1 cellular context compared by ENCODE assay signal in the genomic region with DNA sequence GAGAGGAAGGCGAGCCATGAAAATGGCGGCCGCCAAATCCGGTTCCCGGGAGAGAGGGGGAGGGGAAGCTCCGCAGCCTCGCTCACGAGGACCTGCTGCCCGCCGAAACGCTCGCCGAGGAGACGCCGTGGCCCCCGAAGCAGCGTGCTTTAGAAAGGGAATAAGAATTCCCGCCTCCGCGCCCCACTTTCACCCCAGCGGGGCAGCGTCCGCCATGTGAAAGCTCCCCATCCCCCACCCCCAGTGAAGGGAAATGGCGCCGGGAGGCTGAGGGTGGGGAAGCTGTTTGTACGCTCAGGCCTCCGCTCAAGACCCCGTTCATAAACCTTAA.
A peak's percentile ranks its signal among the peaks of the same experiment; 100 is the strongest.
TF ChIP-seq lines count a peak whose summit lies in the region.

No MANE protein-coding gene starts in this region.

TF ChIP-seq in K562, 482 proteins besides CTCF, POLR2A, EP300 and RAD21 (continued from another document and continues in another):
- TF ChIP-seq ILK (tag; IDR thresholded peaks at IDR 0.05; ENCODE audit: borderline replicate concordance, low read depth) (no peak), MYNN (IDR thresholded peaks at IDR 0.05) (0 out of 2 replicates have a peak, but pooled peaks have one; percentile 2), MYNN (CRISPR knock-in tag; IDR thresholded peaks at IDR 0.05) (no peak), PHF20 (IDR thresholded peaks at IDR 0.05; ENCODE audit: partially characterized antibody) (no peak), ZNF589 (CRISPR knock-in tag; IDR thresholded peaks at IDR 0.05; ENCODE audit: low read depth) (no peak), ZNF12 (CRISPR knock-in tag; IDR thresholded peaks at IDR 0.05) (no peak), RBM34 (IDR thresholded peaks at IDR 0.05; ENCODE audit: borderline replicate concordance, insufficient read depth, low read length) (no peak), POLR2AphosphoS5 (IDR thresholded peaks at IDR 0.05; ENCODE audit: control insufficient read depth, insufficient read depth, low read depth, low read length) (peak; percentile 5; the same call in 1 of the 2 replicates), ZNF785 (CRISPR knock-in tag; IDR thresholded peaks at IDR 0.05) (no peak), ZNF695 (CRISPR knock-in tag; IDR thresholded peaks at IDR 0.05) (0 out of 2 replicates have a peak, but pooled peaks have one; percentile 48), ZNF76 (CRISPR knock-in tag; IDR thresholded peaks at IDR 0.05; ENCODE audit: borderline replicate concordance) (0 out of 2 replicates have a peak, but pooled peaks have one; percentile 2), ZNF764 (CRISPR knock-in tag; IDR thresholded peaks at IDR 0.05; ENCODE audit: low read depth) (no peak; the same call in 1 of the 2 replicates), KAT2B (IDR thresholded peaks at IDR 0.05; ENCODE audit: low read depth, low read length) (no peak), ZNF444 (CRISPR knock-in tag; IDR thresholded peaks at IDR 0.05) (peak; percentile 78; the same call in 1 of the 2 replicates), POLR2AphosphoS2 (IDR thresholded peaks at IDR 0.05; ENCODE audit: low read length) (no peak), SAFB (IDR thresholded peaks at IDR 0.05; ENCODE audit: borderline replicate concordance, low read depth, low read length) (no peak), ZC3H11A (IDR thresholded peaks at IDR 0.05; ENCODE audit: low read depth, low read length) (no peak), LEF1 (IDR thresholded peaks at IDR 0.05) (0 out of 2 replicates have a peak, but pooled peaks have one; percentile 9), SMAD4 (CRISPR knock-in tag; conservative IDR thresholded peaks at IDR 0.05) (peak; percentile 45), CAMTA2 (CRISPR knock-in tag; conservative IDR thresholded peaks at IDR 0.05) (no peak), ZNF311 (CRISPR knock-in tag; IDR thresholded peaks at IDR 0.05) (no peak), SRF (CRISPR knock-in tag; IDR thresholded peaks at IDR 0.05) (peak in 1 of 2 experiments; percentile 73; a peak in 1 of 4 replicates), PHB (CRISPR knock-in tag; IDR thresholded peaks at IDR 0.05) (no peak; the same call in 1 of the 2 replicates), CBX2 (IDR thresholded peaks at IDR 0.05; ENCODE audit: insufficient read depth, low read length, poor library complexity, severe bottlenecking) (no peak), MTA2 (IDR thresholded peaks at IDR 0.05; ENCODE audit: low read depth) (no peak), MCM3 (IDR thresholded peaks at IDR 0.05) (no peak), CREBBP (IDR thresholded peaks at IDR 0.05; ENCODE audit: low read depth, low read length) (no peak), SLC30A9 (CRISPR knock-in tag; IDR thresholded peaks at IDR 0.05) (no peak), NR1H2 (CRISPR knock-in tag; IDR thresholded peaks at IDR 0.05) (no peak), BMI1 (IDR thresholded peaks at IDR 0.05; ENCODE audit: low read length) (no peak), FOXP1 (CRISPR knock-in tag; IDR thresholded peaks at IDR 0.05) (no peak), SRSF1 (IDR thresholded peaks at IDR 0.05; ENCODE audit: low read depth, low read length) (no peak), PTTG1 (tag; IDR thresholded peaks at IDR 0.05; ENCODE audit: low read depth) (no peak), SREBF2 (CRISPR knock-in tag; IDR thresholded peaks at IDR 0.05) (no peak), POLR2B (IDR thresholded peaks at IDR 0.05; ENCODE audit: low read depth, partially characterized antibody) (no peak), XRCC5 (IDR thresholded peaks at IDR 0.05; ENCODE audit: low read depth, low read length) (0 out of 2 replicates have a peak, but pooled peaks have one; percentile 10), RBBP5 (IDR thresholded peaks at IDR 0.05; ENCODE audit: borderline replicate concordance, insufficient read depth, low read length, poor library complexity, severe bottlenecking) (peak; percentile 81), NFATC3 (IDR thresholded peaks at IDR 0.05) (no peak), GABPA (tag; conservative IDR thresholded peaks at IDR 0.05; ENCODE audit: low read depth) (peak; percentile 61), TOE1 (IDR thresholded peaks at IDR 0.05; ENCODE audit: borderline replicate concordance) (no peak), TOE1 (CRISPR knock-in tag; IDR thresholded peaks at IDR 0.05; ENCODE audit: borderline replicate concordance, low read depth) (no peak), ZNF133 (CRISPR knock-in tag; IDR thresholded peaks at IDR 0.05) (no peak), ESRRB (CRISPR knock-in tag; IDR thresholded peaks at IDR 0.05; ENCODE audit: borderline replicate concordance) (no peak), HNRNPUL1 (IDR thresholded peaks at IDR 0.05; ENCODE audit: low read length) (0 out of 2 replicates have a peak, but pooled peaks have one; percentile 2), HCFC1 (IDR thresholded peaks at IDR 0.05; ENCODE audit: low read depth, low read length) (0 out of 2 replicates have a peak, but pooled peaks have one; percentile 0), TAF1 (IDR thresholded peaks at IDR 0.05; ENCODE audit: control insufficient read depth, extremely low read depth, insufficient read depth, low read length, severe bottlenecking) (no peak)
- TF ChIP-seq, protein P1, sequence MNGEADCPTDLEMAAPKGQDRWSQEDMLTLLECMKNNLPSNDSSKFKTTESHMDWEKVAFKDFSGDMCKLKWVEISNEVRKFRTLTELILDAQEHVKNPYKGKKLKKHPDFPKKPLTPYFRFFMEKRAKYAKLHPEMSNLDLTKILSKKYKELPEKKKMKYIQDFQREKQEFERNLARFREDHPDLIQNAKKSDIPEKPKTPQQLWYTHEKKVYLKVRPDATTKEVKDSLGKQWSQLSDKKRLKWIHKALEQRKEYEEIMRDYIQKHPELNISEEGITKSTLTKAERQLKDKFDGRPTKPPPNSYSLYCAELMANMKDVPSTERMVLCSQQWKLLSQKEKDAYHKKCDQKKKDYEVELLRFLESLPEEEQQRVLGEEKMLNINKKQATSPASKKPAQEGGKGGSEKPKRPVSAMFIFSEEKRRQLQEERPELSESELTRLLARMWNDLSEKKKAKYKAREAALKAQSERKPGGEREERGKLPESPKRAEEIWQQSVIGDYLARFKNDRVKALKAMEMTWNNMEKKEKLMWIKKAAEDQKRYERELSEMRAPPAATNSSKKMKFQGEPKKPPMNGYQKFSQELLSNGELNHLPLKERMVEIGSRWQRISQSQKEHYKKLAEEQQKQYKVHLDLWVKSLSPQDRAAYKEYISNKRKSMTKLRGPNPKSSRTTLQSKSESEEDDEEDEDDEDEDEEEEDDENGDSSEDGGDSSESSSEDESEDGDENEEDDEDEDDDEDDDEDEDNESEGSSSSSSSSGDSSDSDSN (IDR thresholded peaks at IDR 0.05; ENCODE audit: borderline replicate concordance in 1 of 2, low read depth in 2 of 2, low read length in 2 of 2): no peak
- TF ChIP-seq, protein P2, sequence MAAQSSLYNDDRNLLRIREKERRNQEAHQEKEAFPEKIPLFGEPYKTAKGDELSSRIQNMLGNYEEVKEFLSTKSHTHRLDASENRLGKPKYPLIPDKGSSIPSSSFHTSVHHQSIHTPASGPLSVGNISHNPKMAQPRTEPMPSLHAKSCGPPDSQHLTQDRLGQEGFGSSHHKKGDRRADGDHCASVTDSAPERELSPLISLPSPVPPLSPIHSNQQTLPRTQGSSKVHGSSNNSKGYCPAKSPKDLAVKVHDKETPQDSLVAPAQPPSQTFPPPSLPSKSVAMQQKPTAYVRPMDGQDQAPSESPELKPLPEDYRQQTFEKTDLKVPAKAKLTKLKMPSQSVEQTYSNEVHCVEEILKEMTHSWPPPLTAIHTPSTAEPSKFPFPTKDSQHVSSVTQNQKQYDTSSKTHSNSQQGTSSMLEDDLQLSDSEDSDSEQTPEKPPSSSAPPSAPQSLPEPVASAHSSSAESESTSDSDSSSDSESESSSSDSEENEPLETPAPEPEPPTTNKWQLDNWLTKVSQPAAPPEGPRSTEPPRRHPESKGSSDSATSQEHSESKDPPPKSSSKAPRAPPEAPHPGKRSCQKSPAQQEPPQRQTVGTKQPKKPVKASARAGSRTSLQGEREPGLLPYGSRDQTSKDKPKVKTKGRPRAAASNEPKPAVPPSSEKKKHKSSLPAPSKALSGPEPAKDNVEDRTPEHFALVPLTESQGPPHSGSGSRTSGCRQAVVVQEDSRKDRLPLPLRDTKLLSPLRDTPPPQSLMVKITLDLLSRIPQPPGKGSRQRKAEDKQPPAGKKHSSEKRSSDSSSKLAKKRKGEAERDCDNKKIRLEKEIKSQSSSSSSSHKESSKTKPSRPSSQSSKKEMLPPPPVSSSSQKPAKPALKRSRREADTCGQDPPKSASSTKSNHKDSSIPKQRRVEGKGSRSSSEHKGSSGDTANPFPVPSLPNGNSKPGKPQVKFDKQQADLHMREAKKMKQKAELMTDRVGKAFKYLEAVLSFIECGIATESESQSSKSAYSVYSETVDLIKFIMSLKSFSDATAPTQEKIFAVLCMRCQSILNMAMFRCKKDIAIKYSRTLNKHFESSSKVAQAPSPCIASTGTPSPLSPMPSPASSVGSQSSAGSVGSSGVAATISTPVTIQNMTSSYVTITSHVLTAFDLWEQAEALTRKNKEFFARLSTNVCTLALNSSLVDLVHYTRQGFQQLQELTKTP (IDR thresholded peaks at IDR 0.05; ENCODE audit: low read depth in 1 of 2, partially characterized antibody in 2 of 2): no peak
- TF ChIP-seq, protein P3, sequence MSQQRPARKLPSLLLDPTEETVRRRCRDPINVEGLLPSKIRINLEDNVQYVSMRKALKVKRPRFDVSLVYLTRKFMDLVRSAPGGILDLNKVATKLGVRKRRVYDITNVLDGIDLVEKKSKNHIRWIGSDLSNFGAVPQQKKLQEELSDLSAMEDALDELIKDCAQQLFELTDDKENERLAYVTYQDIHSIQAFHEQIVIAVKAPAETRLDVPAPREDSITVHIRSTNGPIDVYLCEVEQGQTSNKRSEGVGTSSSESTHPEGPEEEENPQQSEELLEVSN (IDR thresholded peaks at IDR 0.05; ENCODE audit: borderline replicate concordance in 1 of 2, extremely low read depth in 1 of 2, insufficient read depth in 1 of 2, insufficient read length in 1 of 2, low read depth in 1 of 2, low read length in 1 of 2, poor library complexity in 1 of 2, severe bottlenecking in 1 of 2): peak in 1 of 2 experiments; percentile 68
- TF ChIP-seq, protein P4, sequence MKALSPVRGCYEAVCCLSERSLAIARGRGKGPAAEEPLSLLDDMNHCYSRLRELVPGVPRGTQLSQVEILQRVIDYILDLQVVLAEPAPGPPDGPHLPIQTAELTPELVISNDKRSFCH (CRISPR knock-in tag; IDR thresholded peaks at IDR 0.05): no peak
- TF ChIP-seq, protein P4 (tag; IDR thresholded peaks at IDR 0.05): 0 out of 2 replicates have a peak, but pooled peaks have one; percentile 86
- TF ChIP-seq, protein P5, sequence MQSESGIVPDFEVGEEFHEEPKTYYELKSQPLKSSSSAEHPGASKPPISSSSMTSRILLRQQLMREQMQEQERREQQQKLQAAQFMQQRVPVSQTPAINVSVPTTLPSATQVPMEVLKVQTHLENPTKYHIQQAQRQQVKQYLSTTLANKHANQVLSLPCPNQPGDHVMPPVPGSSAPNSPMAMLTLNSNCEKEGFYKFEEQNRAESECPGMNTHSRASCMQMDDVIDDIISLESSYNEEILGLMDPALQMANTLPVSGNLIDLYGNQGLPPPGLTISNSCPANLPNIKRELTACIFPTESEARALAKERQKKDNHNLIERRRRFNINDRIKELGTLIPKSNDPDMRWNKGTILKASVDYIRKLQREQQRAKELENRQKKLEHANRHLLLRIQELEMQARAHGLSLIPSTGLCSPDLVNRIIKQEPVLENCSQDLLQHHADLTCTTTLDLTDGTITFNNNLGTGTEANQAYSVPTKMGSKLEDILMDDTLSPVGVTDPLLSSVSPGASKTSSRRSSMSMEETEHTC (IDR thresholded peaks at IDR 0.05): no peak; the same call in 1 of the 2 replicates
